8 cellular contexts compared by ENCODE assay signal in the genomic region with DNA sequence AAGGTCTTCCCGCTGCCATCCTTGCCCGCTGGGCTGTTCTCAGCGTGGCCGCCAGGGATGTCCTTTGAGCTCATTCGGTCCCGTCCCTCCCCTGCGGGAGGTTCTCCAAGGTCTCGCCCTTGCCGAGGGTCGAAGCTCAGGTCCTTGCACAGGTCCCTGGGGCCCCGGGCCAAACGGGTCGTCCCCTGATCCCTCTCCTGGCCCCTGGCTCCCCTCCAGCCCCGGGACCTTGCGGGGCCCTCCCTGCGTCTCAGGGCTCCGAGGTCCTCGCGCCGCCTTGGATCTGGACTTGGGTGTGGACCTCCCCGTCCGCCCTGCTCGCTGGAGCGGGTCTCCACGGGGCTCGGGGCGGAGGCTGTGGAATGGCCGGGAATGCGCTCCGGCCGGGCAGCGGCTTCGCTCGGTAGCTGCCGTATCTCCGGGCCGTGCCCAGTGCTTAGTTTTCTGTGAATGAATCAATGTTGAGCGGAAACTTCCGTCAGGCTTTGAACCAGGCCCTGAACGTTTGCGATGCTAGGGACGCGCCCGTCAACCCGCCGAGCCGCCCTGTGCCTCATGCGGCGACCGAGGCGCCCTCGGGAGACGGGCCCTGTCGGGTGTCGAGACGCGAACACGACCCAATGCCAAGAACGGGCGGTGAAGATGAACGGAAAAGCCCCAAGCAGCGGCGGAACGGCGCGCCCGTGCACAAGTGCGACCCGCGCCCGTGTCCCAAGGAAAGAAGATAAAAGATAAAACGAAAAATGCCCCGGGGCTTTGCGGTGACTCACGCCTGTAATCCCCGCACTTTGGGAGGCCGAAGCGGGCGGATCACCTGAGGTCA. TPM values are rescaled to one million over a fixed set of nuclear protein-coding genes. Genes with fewer than 3 reads are reported as not detected.
DNase-seq lines count a peak whose midpoint lies in the region; ATAC-seq and TF ChIP-seq lines count a peak whose summit lies in the region.

No MANE protein-coding gene starts in this region.

- no peak overlapping the region for H3K4me3 Mint-ChIP-seq in CD8-positive, alpha-beta T cell
- H3K4me3 Mint-ChIP-seq in natural killer cell treated with Interleukin-12 subunit alpha and Interleukin-12 subunit beta and Interleukin-15 and Interleukin-18, amount 100 ng/mL, for 72 hours: no peak overlapping the region
- no peak overlapping the region for H3K4me3 Mint-ChIP-seq in stimulated activated naive B cell treated with anti-CD40 and anti-IgM and Interleukin-4, amounts not matched to agents 10 μg/mL and 1 μg/mL and 100 μg/mL, for 72 hours

- H3K9me3 Mint-ChIP-seq in CD8-positive, alpha-beta T cell: no peaks in the 10 kb centered on the region
- H3K9me3 Mint-ChIP-seq in natural killer cell treated with Interleukin-12 subunit alpha and Interleukin-12 subunit beta and Interleukin-15 and Interleukin-18, amount 100 ng/mL, for 72 hours: no peaks in the 10 kb centered on the region
- H3K9me3 Mint-ChIP-seq in stimulated activated naive B cell treated with anti-CD40 and anti-IgM and Interleukin-4, amounts not matched to agents 10 μg/mL and 1 μg/mL and 100 μg/mL, for 72 hours: peaks cover 0 to 1% of the 10 kb centered on the region in 2 donors

- peaks cover 18% of the 10 kb centered on the region for H3K4me1 ChIP-seq in CD8-positive, alpha-beta T cell (ENCODE audit: insufficient read depth, low read length)

- H3K27ac Mint-ChIP-seq in CD8-positive, alpha-beta T cell: no peak overlapping the region
- H3K27ac Mint-ChIP-seq in natural killer cell treated with Interleukin-12 subunit alpha and Interleukin-12 subunit beta and Interleukin-15 and Interleukin-18, amount 100 ng/mL, for 72 hours: no peak overlapping the region
- H3K27ac Mint-ChIP-seq in stimulated activated naive B cell treated with anti-CD40 and anti-IgM and Interleukin-4, amounts not matched to agents 10 μg/mL and 1 μg/mL and 100 μg/mL, for 72 hours: no peak overlapping the region

- H3K27me3 Mint-ChIP-seq in CD8-positive, alpha-beta T cell (ENCODE audit: low read depth): no peaks in the 10 kb centered on the region
- no peaks in the 10 kb centered on the region for H3K27me3 Mint-ChIP-seq in natural killer cell treated with Interleukin-12 subunit alpha and Interleukin-12 subunit beta and Interleukin-15 and Interleukin-18, amount 100 ng/mL, for 72 hours
- H3K27me3 Mint-ChIP-seq in stimulated activated naive B cell treated with anti-CD40 and anti-IgM and Interleukin-4, amounts not matched to agents 10 μg/mL and 1 μg/mL and 100 μg/mL, for 72 hours: no peaks in the 10 kb centered on the region

- peaks cover 5% of the 10 kb centered on the region for H3K36me3 Mint-ChIP-seq in CD8-positive, alpha-beta T cell
- no peaks in the 10 kb centered on the region for H3K36me3 Mint-ChIP-seq in natural killer cell treated with Interleukin-12 subunit alpha and Interleukin-12 subunit beta and Interleukin-15 and Interleukin-18, amount 100 ng/mL, for 72 hours
- peaks cover 7 to 21% of the 10 kb centered on the region in 2 donors for H3K36me3 Mint-ChIP-seq in stimulated activated naive B cell treated with anti-CD40 and anti-IgM and Interleukin-4, amounts not matched to agents 10 μg/mL and 1 μg/mL and 100 μg/mL, for 72 hours

- peaks cover 17% of the 10 kb centered on the region for H3K4me1 Mint-ChIP-seq in CD8-positive, alpha-beta T cell (ENCODE audit: low read depth)
- H3K4me1 Mint-ChIP-seq in natural killer cell treated with Interleukin-12 subunit alpha and Interleukin-12 subunit beta and Interleukin-15 and Interleukin-18, amount 100 ng/mL, for 72 hours (ENCODE audit: low read depth in 2 of 2): peaks cover 14 to 18% of the 10 kb centered on the region in 2 donors
- H3K4me1 Mint-ChIP-seq in stimulated activated naive B cell treated with anti-CD40 and anti-IgM and Interleukin-4, amounts not matched to agents 10 μg/mL and 1 μg/mL and 100 μg/mL, for 72 hours: peaks cover 0 to 11% of the 10 kb centered on the region in 2 donors

- peak; percentile 32 for TF ChIP-seq CTCF in CD8-positive, alpha-beta T cell (IDR thresholded peaks at IDR 0.05)
- TF ChIP-seq CTCF in NB4 (IDR thresholded peaks at IDR 0.05; ENCODE audit: low read depth, low read length): no peak

- H3K9me3 ChIP-seq in CD8-positive, alpha-beta T cell (ENCODE audit: low read length): no peaks in the 10 kb centered on the region

- H3K27ac ChIP-seq in CD8-positive, alpha-beta T cell (ENCODE audit: low read depth, low read length): no peak overlapping the region

- no peak for TF ChIP-seq POLR2A in NB4 (IDR thresholded peaks at IDR 0.05; ENCODE audit: extremely low read depth, insufficient read length)

- POLR2A ChIA-PET in CD8-positive, alpha-beta T cell (lab: Charles Lee): interaction anchor here (1.0 to 3.8 kb wide), 9 partner anchors 23 to 308 kb away, joined by 3 to 43 read pairs (median 5); a partner anchor contains a TSS

- DNase-seq in CD8-positive, alpha-beta T cell: peak; percentile 38 to 81 (median 66)
- DNase-seq in NB4 (ENCODE audit: low read depth) (peak; percentile 13), activated T-cell treated with anti-CD3 and anti-CD28 coated beads for 24 hours (ENCODE audit: low read depth) (peak; percentile 49)
- DNase-seq in natural killer cell treated with Interleukin-12 subunit alpha and Interleukin-12 subunit beta and Interleukin-15 and Interleukin-18, amount 100 ng/mL, for 72 hours (ENCODE audit: low spot score): peak; percentile 75
- DNase-seq in stimulated activated naive B cell treated with anti-CD40 and anti-IgM and Interleukin-4, amounts not matched to agents 10 μg/mL and 1 μg/mL and 100 μg/mL, for 72 hours: peak; percentile 60

- ATAC-seq in CD8-positive, alpha-beta T cell: peak; percentile 19
- peak; percentile 48 for ATAC-seq in esophagus mucosa
- ATAC-seq in natural killer cell treated with Interleukin-12 subunit alpha and Interleukin-12 subunit beta and Interleukin-15 and Interleukin-18, amount 100 ng/mL, for 72 hours: peak; percentile 38 to 40
- ATAC-seq in stimulated activated naive B cell treated with anti-CD40 and anti-IgM and Interleukin-4, amounts not matched to agents 10 μg/mL and 1 μg/mL and 100 μg/mL, for 72 hours (replicated peaks): no peak
- no peak for ATAC-seq in GM19463 (IDR thresholded peaks at IDR 0.05; ENCODE audit: unreplicated experiment)
- no peak for ATAC-seq in HG03342 (IDR thresholded peaks at IDR 0.05; ENCODE audit: unreplicated experiment)

- intact Hi-C loops in CD8-positive, alpha-beta T cell (cut with DNase I, micrococcal nuclease): loop anchor here (1.0 to 10.0 kb wide), 12 partner anchors 27 to 1951 kb away; a partner anchor contains a TSS

- H3K27me3 ChIP-seq in CD8-positive, alpha-beta T cell (ENCODE audit: insufficient read depth, low read length): no peaks in the 10 kb centered on the region

- H3K36me3 ChIP-seq in CD8-positive, alpha-beta T cell (ENCODE audit: insufficient read depth, low read length): no peaks in the 10 kb centered on the region

- H3K4me3 ChIP-seq in CD8-positive, alpha-beta T cell (ENCODE audit: low read depth, low read length): no peak overlapping the region
- H3K4me3 ChIP-seq in NB4 (ENCODE audit: low read depth, low read length): no peak overlapping the region

- CTCF ChIA-PET in CD8-positive, alpha-beta T cell (lab: Charles Lee): interaction anchor here (0.7 to 2.6 kb wide), 6 partner anchors 16 to 279 kb away, joined by 3 to 11 read pairs (median 4); no protein-coding TSS in a partner anchor

RNA-seq across cellular contexts. Expression of a gene that starts 0.8 kb away (rescaled TPM):
- total RNA-seq in CD8-positive, alpha-beta T cell: 10 to 100 TPM; 42.2 to 42.7 TPM
- total RNA-seq in esophagus mucosa: 85.2 TPM
- total RNA-seq in natural killer cell treated with Interleukin-12 subunit alpha and Interleukin-12 subunit beta and Interleukin-15 and Interleukin-18, amount 100 ng/mL, for 72 hours: 10 to 100 TPM; 33.5 to 41.1 TPM

RNA-seq across cellular contexts. Expression of a gene that starts 27.7 kb away (rescaled TPM):
- total RNA-seq in CD8-positive, alpha-beta T cell: 10 to 100 TPM; 15.5 to 16.6 TPM
- total RNA-seq in esophagus mucosa: 26.6 TPM
- 10 to 100 TPM; 32.6 to 63.7 TPM for total RNA-seq in natural killer cell treated with Interleukin-12 subunit alpha and Interleukin-12 subunit beta and Interleukin-15 and Interleukin-18, amount 100 ng/mL, for 72 hours

Comparison
In these comparisons a context has a peak if more than half of its experiments do, and no peak if none do; other contexts are left out.
1. ATAC-seq: peak in CD8-positive, alpha-beta T cell (single experiment), esophagus mucosa (single experiment) and natural killer cell treated with Interleukin-12 subunit alpha and Interleukin-12 subunit beta and Interleukin-15 and Interleukin-18, amount 100 ng/mL, for 72 hours (2 of 2); none in stimulated activated naive B cell treated with anti-CD40 and anti-IgM and Interleukin-4, amounts not matched to agents 10 μg/mL and 1 μg/mL and 100 μg/mL, for 72 hours (0 of 2), GM19463 (single experiment) and HG03342 (single experiment).
2. DNase-seq: peak in every context shown above with its lines; median percentile 75 in natural killer cell treated with Interleukin-12 subunit alpha and Interleukin-12 subunit beta and Interleukin-15 and Interleukin-18, amount 100 ng/mL, for 72 hours; 66 in CD8-positive, alpha-beta T cell; 60 in stimulated activated naive B cell treated with anti-CD40 and anti-IgM and Interleukin-4, amounts not matched to agents 10 μg/mL and 1 μg/mL and 100 μg/mL, for 72 hours; 49 in activated T-cell treated with anti-CD3 and anti-CD28 coated beads for 24 hours; 13 in NB4.